ENCODE assay signal across 8 cellular contexts in the genomic region with DNA sequence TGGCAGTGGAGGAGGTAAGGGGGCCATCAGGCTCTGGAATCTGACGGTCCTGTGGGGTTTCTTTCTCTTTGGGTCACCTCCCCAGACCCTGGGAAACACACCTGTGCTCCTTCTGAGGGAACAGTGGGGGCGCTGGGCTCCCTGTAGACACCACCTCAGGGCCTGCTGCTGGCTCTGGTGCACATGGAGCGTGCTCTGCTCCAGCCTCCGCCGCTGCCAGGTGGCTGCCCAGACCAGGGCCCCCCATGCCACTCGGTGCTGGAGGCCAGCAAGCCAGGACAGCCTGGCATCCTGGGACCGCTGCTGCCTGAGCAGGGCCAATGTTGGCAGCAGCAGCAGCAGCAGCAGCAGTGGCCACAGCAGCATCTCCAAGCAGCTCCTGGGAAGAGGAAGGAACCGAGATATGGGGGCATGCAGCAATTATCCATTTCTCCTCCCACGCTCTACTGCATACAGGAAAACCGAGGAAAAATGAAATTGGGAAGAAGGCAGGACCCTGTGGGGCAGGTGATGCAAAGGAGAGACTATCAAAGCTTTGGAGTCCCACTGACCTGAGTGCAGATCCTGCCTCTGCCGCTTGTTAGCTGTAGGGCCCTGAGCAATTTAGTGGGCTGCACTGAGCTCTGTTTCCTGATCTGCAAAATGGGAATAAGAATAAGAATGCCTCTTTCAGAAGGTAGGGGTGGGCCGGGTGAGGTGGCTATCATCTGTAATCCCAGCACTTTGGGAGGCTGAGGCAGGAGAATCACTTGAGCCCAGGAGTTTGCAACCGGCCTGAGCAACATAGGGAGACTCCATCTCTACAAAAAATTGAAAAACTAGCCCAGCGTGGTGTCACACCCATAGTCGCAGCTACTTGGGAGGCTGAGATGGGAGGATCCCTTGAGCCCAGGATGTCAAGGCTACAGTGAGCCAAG. TPM values are rescaled to one million over a fixed set of nuclear protein-coding genes. Genes with fewer than 3 reads are reported as not detected.
DNase-seq lines count a peak whose midpoint lies in the region; ATAC-seq and TF ChIP-seq lines count a peak whose summit lies in the region.

No MANE protein-coding gene starts in this region.

- 86 to 89% methylated on average over 9 to 15 of the region's 15 CpGs for WGBS in endodermal cell (ENCODE audit: insufficient coverage in 1 of 2, insufficient read length in 1 of 2), 2 experiments

- H3K4me3 ChIP-seq in CD8-positive, alpha-beta T cell (ENCODE audit: low read depth, low read length): peak overlapping the region; percentile 79
- H3K4me3 ChIP-seq in OCI-LY1 (ENCODE audit: low read depth, low read length, poor library complexity, severe bottlenecking) (peak overlapping the region; percentile 86), endodermal cell (ENCODE audit: low read length) (peak overlapping the region; percentile 71)

- H3K4me2 ChIP-seq in OCI-LY1 (ENCODE audit: low read length): peak overlapping the region; percentile 86

- no peak for TF ChIP-seq CTCF in CD8-positive, alpha-beta T cell (IDR thresholded peaks at IDR 0.05)
- TF ChIP-seq CTCF in OCI-LY1 (IDR thresholded peaks at IDR 0.05; ENCODE audit: low read length) (peak; percentile 30; the same call in 1 of the 2 replicates), endodermal cell (conservative IDR thresholded peaks at IDR 0.05) (no peak), osteocyte (IDR thresholded peaks at IDR 0.05) (no peak)

- peaks cover 6% of the 10 kb centered on the region for H3K36me3 Mint-ChIP-seq in CD8-positive, alpha-beta T cell
- H3K36me3 Mint-ChIP-seq in endodermal cell (ENCODE audit: low read depth) (no peaks in the 10 kb centered on the region), osteocyte (ENCODE audit: unreplicated experiment) (no peaks in the 10 kb centered on the region)

- H3K4me1 Mint-ChIP-seq in CD8-positive, alpha-beta T cell (ENCODE audit: low read depth): peaks cover 20% of the 10 kb centered on the region
- H3K4me1 Mint-ChIP-seq in endodermal cell: peaks cover 4% of the 10 kb centered on the region
- peaks cover 9% of the 10 kb centered on the region for H3K4me1 Mint-ChIP-seq in osteocyte (ENCODE audit: unreplicated experiment)

- no peaks in the 10 kb centered on the region for H3F3A ChIP-seq in OCI-LY1 (ENCODE audit: insufficient read depth, low read length)

- H3K27ac ChIP-seq in CD8-positive, alpha-beta T cell (ENCODE audit: low read depth, low read length): peak overlapping the region; percentile 49
- H3K27ac ChIP-seq in OCI-LY1 (ENCODE audit: low read depth, low read length, poor library complexity, severe bottlenecking): peak overlapping the region; percentile 36
- no peak overlapping the region for H3K27ac ChIP-seq in endodermal cell (ENCODE audit: low read depth, low read length)

- CTCF ChIA-PET in CD8-positive, alpha-beta T cell (lab: Charles Lee): interaction anchor here (0.9 to 4.0 kb wide), 6 partner anchors 9 to 213 kb away, joined by 3 to 23 read pairs (median 5); partner anchors contain the start of gene HCRT

- no peak overlapping the region for H2AFZ ChIP-seq in OCI-LY1 (ENCODE audit: low read length)

- H3K9me3 ChIP-seq in CD8-positive, alpha-beta T cell (ENCODE audit: low read length): no peaks in the 10 kb centered on the region
- H3K9me3 ChIP-seq in OCI-LY1 (ENCODE audit: low read length): no peaks in the 10 kb centered on the region
- H3K9me3 ChIP-seq in endodermal cell (ENCODE audit: control insufficient read depth, low read length): no peaks in the 10 kb centered on the region

- ATAC-seq in CD8-positive, alpha-beta T cell: no peak
- no peak for ATAC-seq in HG03097 (IDR thresholded peaks at IDR 0.05; ENCODE audit: low FRiP score, unreplicated experiment)

- H3K36me3 ChIP-seq in CD8-positive, alpha-beta T cell (ENCODE audit: insufficient read depth, low read length): no peaks in the 10 kb centered on the region
- H3K36me3 ChIP-seq in OCI-LY1 (ENCODE audit: insufficient read depth, low read length) (no peaks in the 10 kb centered on the region), endodermal cell (ENCODE audit: control insufficient read depth, insufficient read depth, low read length) (no peaks in the 10 kb centered on the region)

- H3K4me3 Mint-ChIP-seq in CD8-positive, alpha-beta T cell: peak overlapping the region; percentile 95
- H3K4me3 Mint-ChIP-seq in endodermal cell (peak overlapping the region; percentile 48), osteocyte (ENCODE audit: unreplicated experiment) (peak overlapping the region; percentile 77)

- no peaks in the 10 kb centered on the region for H3K27me3 ChIP-seq in CD8-positive, alpha-beta T cell (ENCODE audit: insufficient read depth, low read length)
- H3K27me3 ChIP-seq in OCI-LY1 (ENCODE audit: insufficient read depth, low read length): no peaks in the 10 kb centered on the region
- no peaks in the 10 kb centered on the region for H3K27me3 ChIP-seq in endodermal cell (ENCODE audit: control insufficient read depth, insufficient read depth, low read length, poor library complexity, severe bottlenecking)

- intact Hi-C loops in CD8-positive, alpha-beta T cell (cut with DNase I, micrococcal nuclease): loop anchor here (1.0 to 10.0 kb wide), 4 partner anchors 9 to 831 kb away; partner anchors contain the start of genes RND2 (in 1 of the 2) and VAT1 (in 1 of the 2)

- no peaks in the 10 kb centered on the region for H3K9me2 ChIP-seq in OCI-LY1 (ENCODE audit: low read depth, low read length)

- H4K20me1 ChIP-seq in OCI-LY1 (ENCODE audit: insufficient read depth, low read length): no peaks in the 10 kb centered on the region

- H3K27me3 Mint-ChIP-seq in CD8-positive, alpha-beta T cell (ENCODE audit: low read depth): no peaks in the 10 kb centered on the region
- no peaks in the 10 kb centered on the region for H3K27me3 Mint-ChIP-seq in endodermal cell (ENCODE audit: insufficient read depth)
- H3K27me3 Mint-ChIP-seq in osteocyte (ENCODE audit: unreplicated experiment): no peaks in the 10 kb centered on the region

- peak overlapping the region; percentile 88 for H3K27ac Mint-ChIP-seq in CD8-positive, alpha-beta T cell
- H3K27ac Mint-ChIP-seq in endodermal cell (no peak overlapping the region), osteocyte (ENCODE audit: unreplicated experiment) (peak overlapping the region; percentile 49)

- DNase-seq in CD8-positive, alpha-beta T cell: no peak
- DNase-seq in endodermal cell (no peak), osteocyte (ENCODE audit: extremely low spot score, unreplicated experiment) (no peak), AG08395 (ENCODE audit: low spot score) (no peak), foreskin melanocyte (no peak), NOMO-1 (lab: John Stamatoyannopoulos, UW; ENCODE audit: unreplicated experiment in 2 of 2) (no peak)

- H3K9ac ChIP-seq in OCI-LY1 (ENCODE audit: low read length) (peak overlapping the region; percentile 79), endodermal cell (ENCODE audit: extremely low read depth, low read length, poor library complexity, severe bottlenecking) (no peak overlapping the region)

- POLR2A ChIA-PET in CD8-positive, alpha-beta T cell (lab: Charles Lee): interaction anchor here (0.5 to 2.3 kb wide), 10 partner anchors 9 to 227 kb away, joined by 3 to 16 read pairs (median 4); partner anchors contain the start of genes CNP, HCRT, KCNH4 and STAT3

- peaks cover 22% of the 10 kb centered on the region for H3K4me1 ChIP-seq in CD8-positive, alpha-beta T cell (ENCODE audit: insufficient read depth, low read length)
- H3K4me1 ChIP-seq in OCI-LY1 (ENCODE audit: insufficient read depth, low read length, severe bottlenecking) (peaks cover 12% of the 10 kb centered on the region), endodermal cell (ENCODE audit: control insufficient read depth, insufficient read depth, low read length) (no peaks in the 10 kb centered on the region)

- no peaks in the 10 kb centered on the region for H3K79me2 ChIP-seq in OCI-LY1 (ENCODE audit: insufficient read depth, low read length)

- no peaks in the 10 kb centered on the region for H3K9me3 Mint-ChIP-seq in CD8-positive, alpha-beta T cell
- no peaks in the 10 kb centered on the region for H3K9me3 Mint-ChIP-seq in endodermal cell
- no peaks in the 10 kb centered on the region for H3K9me3 Mint-ChIP-seq in osteocyte (ENCODE audit: unreplicated experiment)

RNA-seq across cellular contexts. Expression of gene GHDC, which starts 0.8 kb away (rescaled TPM):
- 1 to 10 TPM; 6.6 to 6.7 TPM for total RNA-seq in CD8-positive, alpha-beta T cell
- total RNA-seq in endodermal cell: 1 to 10 TPM; 4.4 to 8.4 TPM
- polyA plus RNA-seq in endodermal cell (2013, experiment 1 of 2): 9.1 TPM
- 8.2 TPM for polyA plus RNA-seq in endodermal cell (2013, experiment 2 of 2)
- 7.3 and 9.1 TPM in 2 replicates for total RNA-seq in osteocyte

RNA-seq across cellular contexts. Expression of gene HCRT, which starts 8.2 kb away (rescaled TPM):
- not detected for total RNA-seq in CD8-positive, alpha-beta T cell
- total RNA-seq in endodermal cell: not detected
- not detected for polyA plus RNA-seq in endodermal cell (2013, experiment 1 of 2)
- polyA plus RNA-seq in endodermal cell (2013, experiment 2 of 2): 0.75 TPM
- not detected in 2 replicates for total RNA-seq in osteocyte

RNA-seq across cellular contexts. Expression of gene KCNH4, which starts 12.5 kb away (rescaled TPM):
- total RNA-seq in CD8-positive, alpha-beta T cell: under 1 TPM; 0.35 to 0.42 TPM
- total RNA-seq in endodermal cell (not detected), osteocyte (not detected in 2 replicates)
- polyA plus RNA-seq in endodermal cell (2013, experiment 1 of 2): 0.36 TPM
- polyA plus RNA-seq in endodermal cell (2013, experiment 2 of 2): 0.12 TPM

RNA-seq across cellular contexts. Expression of gene RAB5C, which starts 38.7 kb away (rescaled TPM):
- total RNA-seq in CD8-positive, alpha-beta T cell: 10 to 100 TPM; 79.3 to 86.7 TPM
- total RNA-seq in endodermal cell (10 to 100 TPM; 61.0 to 67.8 TPM), osteocyte (121 and 126 TPM in 2 replicates)
- polyA plus RNA-seq in endodermal cell (2013, experiment 1 of 2): 87.7 TPM
- polyA plus RNA-seq in endodermal cell (2013, experiment 2 of 2): 84.5 TPM
